In the genomic region with DNA sequence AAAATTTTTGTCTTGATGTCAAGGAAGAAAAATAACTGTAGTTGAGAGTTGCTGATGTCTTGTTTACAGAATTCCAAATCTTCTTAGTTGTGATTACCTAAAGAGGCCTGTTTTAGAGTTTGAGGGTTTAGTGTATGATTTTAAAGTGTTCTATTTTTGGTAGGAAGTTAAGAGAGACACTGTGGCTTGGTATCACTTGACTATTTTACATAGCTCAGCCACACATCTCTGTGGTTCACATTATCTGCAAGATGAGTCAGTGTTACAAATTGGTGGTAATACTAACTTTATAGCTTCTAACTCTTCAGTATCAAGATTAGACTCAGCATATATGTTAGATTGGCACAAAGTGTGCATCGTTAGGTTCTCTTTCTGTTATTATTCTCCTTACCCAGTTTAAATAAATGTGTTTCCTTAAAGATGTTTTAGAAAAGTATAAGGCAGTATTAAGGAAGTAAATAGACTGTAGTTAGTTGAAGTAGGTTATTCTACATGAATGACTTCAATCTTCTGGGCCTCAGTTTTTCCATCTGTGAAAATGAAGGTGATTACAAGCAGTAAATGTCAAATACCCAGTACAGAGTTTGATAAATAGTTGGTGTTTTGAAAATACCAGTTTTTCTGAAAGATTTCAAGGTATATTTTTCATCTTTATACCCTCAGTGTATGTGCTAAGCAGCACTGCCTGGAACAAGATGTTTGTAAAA, we compare ENCODE assay signal across 10 cellular contexts. TPM values are rescaled to one million over a fixed set of nuclear protein-coding genes. Genes with fewer than 3 reads are reported as not detected.
DNase-seq lines count a peak whose midpoint lies in the region; ATAC-seq lines count a peak whose summit lies in the region.
"Had no signal": no experiment of that assay in that cellular context is flagged by ENCODE, and none has a peak within 500 bp of the region (broad histone marks: within the 10 kb centered on the region; RNA-seq: fewer than 3 reads in every experiment).

No MANE protein-coding gene starts in this region.

- DNase-seq in effector memory CD8-positive, alpha-beta T cell = no peak
- DNase-seq in activated effector memory CD4-positive, alpha-beta T cell treated with Interleukin-2 at 50 U/mL for 16 hours = no peak
- DNase-seq in cortex of kidney (lab: John Stamatoyannopoulos, UW) = no peak
- no peak for DNase-seq in neuronal stem cell (ENCODE audit: low spot score)
- DNase-seq in HuH-7.5 (ENCODE audit: low spot score) = no peak
- DNase-seq: activated CD8-positive, alpha-beta memory T cell treated with anti-CD3 and anti-CD28 coated beads, Interleukin-2, amount 50 U/mL, for 4 hours; NCI-H187 had no signal

- no peak overlapping the region for H2AFZ ChIP-seq in neuronal stem cell (ENCODE audit: low read length)

- no peaks in the 10 kb centered on the region for H3K9me3 Mint-ChIP-seq in effector memory CD8-positive, alpha-beta T cell

- ATAC-seq in GM18499 (IDR thresholded peaks at IDR 0.05; ENCODE audit: insufficient read depth, unreplicated experiment) = peak; percentile 87
- peak; percentile 76 for ATAC-seq in GM21423 (IDR thresholded peaks at IDR 0.05; ENCODE audit: unreplicated experiment)
- ATAC-seq in HG03469 (IDR thresholded peaks at IDR 0.05; ENCODE audit: unreplicated experiment) = peak; percentile 89
- peak; percentile 82 for ATAC-seq in effector memory CD8-positive, alpha-beta T cell (replicated peaks)

- no peaks in the 10 kb centered on the region for H3K4me1 ChIP-seq in neuronal stem cell (ENCODE audit: control insufficient read depth in 2 of 2, insufficient read depth in 1 of 2, low read depth in 1 of 2, low read length in 2 of 2)

- H3K4me3 ChIP-seq in neuronal stem cell (ENCODE audit: low read length in 2 of 2) = no peak overlapping the region

- peaks cover 3 to 11% of the 10 kb centered on the region in 2 donors for H3K4me1 Mint-ChIP-seq in effector memory CD8-positive, alpha-beta T cell (ENCODE audit: low read depth in 2 of 2)

- no peak overlapping the region for H2BK5ac ChIP-seq in neuronal stem cell (ENCODE audit: low read length)

- H3K27me3 Mint-ChIP-seq in effector memory CD8-positive, alpha-beta T cell = no peaks in the 10 kb centered on the region

- peak overlapping the region; percentile 9 to 36 for H3K27ac Mint-ChIP-seq in effector memory CD8-positive, alpha-beta T cell

- H2BK120ac ChIP-seq in neuronal stem cell (ENCODE audit: low read depth, low read length) = no peak overlapping the region

- H4K91ac ChIP-seq in neuronal stem cell (ENCODE audit: low read depth, low read length, poor library complexity) = no peak overlapping the region

- no peak overlapping the region for H3K4me2 ChIP-seq in neuronal stem cell (ENCODE audit: insufficient read depth, low read length, poor library complexity, severe bottlenecking)

- H3K9ac ChIP-seq in neuronal stem cell (ENCODE audit: low read depth, low read length, poor library complexity) = no peak overlapping the region

- no peak overlapping the region for H2BK12ac ChIP-seq in neuronal stem cell (ENCODE audit: low read length)

- H2AK5ac ChIP-seq in neuronal stem cell (ENCODE audit: low read depth, low read length) = no peak overlapping the region

- H3K23ac ChIP-seq in neuronal stem cell (ENCODE audit: low read depth, low read length, poor library complexity) = no peak overlapping the region

- peaks cover 16% of the 10 kb centered on the region for H3K36me3 Mint-ChIP-seq in effector memory CD8-positive, alpha-beta T cell (ENCODE audit: insufficient read depth)

- no peak overlapping the region for H3K18ac ChIP-seq in neuronal stem cell (ENCODE audit: low read length)

- WGBS in neuronal stem cell (ENCODE audit: extremely low coverage in 2 of 2, insufficient read length in 2 of 2, insufficient replicate concordance in 1 of 2), 2 donors = no CpG with 5 or more reads among the region's 1 CpG

- peaks cover 3 to 12% of the 10 kb centered on the region in 2 donors for H3K36me3 ChIP-seq in neuronal stem cell (replicated peaks in 1 of 2; ENCODE audit: control insufficient read depth in 2 of 2, insufficient read depth in 2 of 2, low read length in 2 of 2)

- H3K4me3 Mint-ChIP-seq in effector memory CD8-positive, alpha-beta T cell = no peak overlapping the region

- H3K27me3 ChIP-seq in neuronal stem cell (ENCODE audit: control insufficient read depth in 3 of 3, insufficient read depth in 3 of 3, low read depth in 1 of 3, low read length in 3 of 3) = no peaks in the 10 kb centered on the region

- no peak overlapping the region for H2BK15ac ChIP-seq in neuronal stem cell (ENCODE audit: low read length)

- H3K14ac ChIP-seq in neuronal stem cell (ENCODE audit: low read length) = no peak overlapping the region

- H3K79me1 ChIP-seq in neuronal stem cell (ENCODE audit: low read depth, low read length) = no peaks in the 10 kb centered on the region

- no peak overlapping the region for H4K8ac ChIP-seq in neuronal stem cell (ENCODE audit: low read depth, low read length)

- no peaks in the 10 kb centered on the region for H3K9me3 ChIP-seq in neuronal stem cell (replicated peaks in 1 of 2; ENCODE audit: control insufficient read depth in 2 of 2, insufficient read depth in 1 of 2, low read depth in 1 of 2, low read length in 2 of 2)

- H3K27ac ChIP-seq in neuronal stem cell (replicated peaks; ENCODE audit: low read length) = no peak overlapping the region

- no peak overlapping the region for H3K4ac ChIP-seq in neuronal stem cell (ENCODE audit: low read length)

RNA-seq across cellular contexts. Expression of a gene that starts 33.4 kb away (rescaled TPM):
- polyA plus RNA-seq in neuronal stem cell (2013, experiment 1 of 2) = 18.8 TPM
- 18.5 TPM for polyA plus RNA-seq in neuronal stem cell (2013, experiment 2 of 2)
